ENCODE assay signal across 19 cellular contexts in genomic region chr22:35821654-35822053, GRCh38.
DNase-seq lines count a peak whose midpoint lies in the region; ATAC-seq, FAIRE-seq and TF ChIP-seq lines count a peak whose summit lies in the region.
"Had no signal": no experiment of that assay in that cellular context is flagged by ENCODE, and none has a peak within 500 bp of the region (broad histone marks: within the 10 kb centered on the region; RNA-seq: fewer than 3 reads in every experiment).

No MANE protein-coding gene starts in this region.

- DNase-seq in Right ventricle myocardium superior (no peak), Right ventricle myocardium inferior (ENCODE audit: missing footprints) (no peak), colonic mucosa (peak; percentile 44), HepG2 (ENCODE audit: low spot score) (peak; percentile 26), gastrocnemius medialis (no peak), foreskin keratinocyte (no peak), brain microvascular endothelial cell (no peak), epidermal melanocyte (ENCODE audit: insufficient read length, low spot score) (no peak)
- DNase-seq: CD8-positive, alpha-beta memory T cell; HCEC 1CT; MG63; NCI-H1105; NCI-H1694; NCI-H2227 treated with DMSO at 0.1 percent for 48 hours; NCI-H524 had no signal

- no peak overlapping the region for H2AFZ ChIP-seq in HepG2 (ENCODE audit: low read length)

- H3K4me2 ChIP-seq in HepG2 (ENCODE audit: low read depth, low read length), result peak overlapping the region; percentile 37
- H3K4me2 ChIP-seq: BLaER1 treated with 17β-estradiol and CSF1 and Interleukin-3, amounts not matched to agents 10 nM and 100 nM had no signal

- H3K27me3 ChIP-seq in colonic mucosa, result no peaks in the 10 kb centered on the region
- H3K27me3 ChIP-seq in HepG2 (ENCODE audit: control insufficient read depth in 1 of 2, insufficient read depth in 2 of 2, low read length in 2 of 2), result no peaks in the 10 kb centered on the region
- no peaks in the 10 kb centered on the region for H3K27me3 ChIP-seq in gastrocnemius medialis
- H3K27me3 ChIP-seq in foreskin keratinocyte, result no peaks in the 10 kb centered on the region
- no peaks in the 10 kb centered on the region for H3K27me3 ChIP-seq in brain microvascular endothelial cell (replicated peaks)
- H3K27me3 ChIP-seq: BLaER1 treated with 17β-estradiol and CSF1 and Interleukin-3, amounts not matched to agents 10 nM and 100 nM; MG63 had no signal

- TF ChIP-seq POLR2A in HepG2 (IDR thresholded peaks at IDR 0.05; ENCODE audit: insufficient read depth in 1 of 2, low read depth in 2 of 2, low read length in 2 of 2) (no peak), gastrocnemius medialis (IDR thresholded peaks at IDR 0.05) (no peak)

- peaks cover 12% of the 10 kb centered on the region for H3K79me2 ChIP-seq in HepG2 (ENCODE audit: insufficient read depth, low read length)

- TF ChIP-seq EP300 in HepG2 (IDR thresholded peaks at IDR 0.05; ENCODE audit: low read depth in 2 of 2, low read length in 2 of 2), result peak in 1 of 2 experiments; percentile 35; a peak in 1 of 4 replicates
- no peak for TF ChIP-seq EP300 in HepG2 (CRISPR knock-in tag; IDR thresholded peaks at IDR 0.05; ENCODE audit: borderline replicate concordance)

- intact Hi-C loops in Right ventricle myocardium superior (cut with DNase I), result no loop called here
- intact Hi-C loops in Right ventricle myocardium inferior (cut with DNase I), result no loop called here
- intact Hi-C loops in colonic mucosa (cut with DNase I), result no loop called here
- intact Hi-C loops in HepG2 (cut with micrococcal nuclease; ENCODE audit: unreplicated experiment), result no loop called here
- intact Hi-C loops in gastrocnemius medialis (cut with DNase I; ENCODE audit: low total_unique reads), result no loop called here

- CTCF ChIA-PET in HepG2 (lab: Yijun Ruan, JAX; ENCODE audit: low intra/inter-chr PET ratio, low total read pairs), result no interaction called here

- in situ Hi-C loops in HepG2 (cut with HindIII; ENCODE audit: extremely low pct_ligation_motif_present, low pct_unique_long_range_greater_than_20kb), result no loop called here
- in situ Hi-C loops in gastrocnemius medialis (cut with MboI; ENCODE audit: low sequenced_read_pairs in 4 of 4), result no loop called here
- in situ Hi-C loops in brain microvascular endothelial cell (cut with HindIII; ENCODE audit: low pct_ligation_motif_present, low sequenced_read_pairs), result no loop called here

- WGBS in HepG2 (ENCODE audit: low lambda C conversion rate), result 50% methylated on average over 1 of the region's 1 CpG

- H3K9me3 ChIP-seq in colonic mucosa (no peaks in the 10 kb centered on the region), HepG2 (ENCODE audit: low read length) (no peaks in the 10 kb centered on the region), gastrocnemius medialis (no peaks in the 10 kb centered on the region)
- H3K9me3 ChIP-seq: BLaER1 treated with 17β-estradiol and CSF1 and Interleukin-3, amounts not matched to agents 10 nM and 100 nM; MG63 had no signal

- ATAC-seq in Right ventricle myocardium superior (ENCODE audit: poor library complexity), result peak; percentile 23
- no peak for ATAC-seq in Right ventricle myocardium inferior
- peak; percentile 59 for ATAC-seq in HepG2
- ATAC-seq in gastrocnemius medialis, result no peak
- no peak for ATAC-seq in foreskin keratinocyte
- ATAC-seq: Panc1 had no signal

- H4K20me1 ChIP-seq in HepG2 (ENCODE audit: insufficient read depth, low read length), result no peaks in the 10 kb centered on the region
- H4K20me1 ChIP-seq: BLaER1 treated with 17β-estradiol and CSF1 and Interleukin-3, amounts not matched to agents 10 nM and 100 nM had no signal

- no peak overlapping the region for H3K27ac ChIP-seq in colonic mucosa
- peak overlapping the region; percentile 10 for H3K27ac ChIP-seq in HepG2 (ENCODE audit: extremely low read length, insufficient read depth, low read length)
- peak overlapping the region; percentile 1 to 71 (median 45) for H3K27ac ChIP-seq in gastrocnemius medialis
- no peak overlapping the region for H3K27ac ChIP-seq in foreskin keratinocyte
- H3K27ac ChIP-seq in brain microvascular endothelial cell, result no peak overlapping the region
- H3K27ac ChIP-seq: BLaER1 treated with 17β-estradiol and CSF1 and Interleukin-3, amounts not matched to agents 10 nM and 100 nM; SK-N-MC had no signal

- TF ChIP-seq RAD21 in HepG2 (CRISPR knock-in tag; IDR thresholded peaks at IDR 0.05), result no peak

- no peak for FAIRE-seq in HepG2 (lab: Jason Lieb, UNC)
- FAIRE-seq: D721Med had no signal

- TF ChIP-seq CTCF in colonic mucosa (IDR thresholded peaks at IDR 0.05) (no peak), HepG2 (CRISPR knock-in tag; IDR thresholded peaks at IDR 0.05) (no peak), gastrocnemius medialis (IDR thresholded peaks at IDR 0.05 in 4 of 5, conservative IDR thresholded peaks at IDR 0.05 in 1 of 5) (no peak), foreskin keratinocyte (conservative IDR thresholded peaks at IDR 0.05) (no peak), brain microvascular endothelial cell (IDR thresholded peaks at IDR 0.05; ENCODE audit: low read depth, low read length, missing control alignments) (no peak)

- no peaks in the 10 kb centered on the region for H3K4me1 ChIP-seq in colonic mucosa
- H3K4me1 ChIP-seq in HepG2 (ENCODE audit: insufficient read depth, low read length), result peaks cover 81% of the 10 kb centered on the region
- H3K4me1 ChIP-seq in gastrocnemius medialis, result peaks cover 66 to 70% of the 10 kb centered on the region in 2 donors
- H3K4me1 ChIP-seq in foreskin keratinocyte, result peaks cover 9% of the 10 kb centered on the region
- H3K4me1 ChIP-seq: BLaER1 treated with 17β-estradiol and CSF1 and Interleukin-3, amounts not matched to agents 10 nM and 100 nM had no signal

- BruUV-seq in HepG2 (replicated peaks; lab: Mats Ljungman, UMichigan), result no TSS peak

- H3K4me3 ChIP-seq in colonic mucosa (no peak overlapping the region), HepG2 (replicated peaks in 1 of 3; ENCODE audit: insufficient read depth in 1 of 3, low read depth in 2 of 3, low read length in 3 of 3) (no peak overlapping the region), gastrocnemius medialis (no peak overlapping the region), brain microvascular endothelial cell (ENCODE audit: low read depth, low read length) (no peak overlapping the region)
- H3K4me3 ChIP-seq: BLaER1 treated with 17β-estradiol and CSF1 and Interleukin-3, amounts not matched to agents 10 nM and 100 nM; MG63; SK-N-MC had no signal

- POLR2A ChIA-PET in HepG2 (lab: Yijun Ruan, JAX), result interaction anchor here (1.0 to 1.2 kb wide), 2 partner anchors 13 to 14 kb away, joined by 3 read pairs; no protein-coding TSS in a partner anchor

- no peaks in the 10 kb centered on the region for H3K36me3 ChIP-seq in colonic mucosa
- H3K36me3 ChIP-seq in HepG2 (replicated peaks in 1 of 2; ENCODE audit: control insufficient read depth in 1 of 2, insufficient read depth in 2 of 2, low read length in 2 of 2), result no peaks in the 10 kb centered on the region
- H3K36me3 ChIP-seq in gastrocnemius medialis, result no peaks in the 10 kb centered on the region
- peaks cover 2% of the 10 kb centered on the region for H3K36me3 ChIP-seq in brain microvascular endothelial cell (replicated peaks)
- H3K36me3 ChIP-seq: BLaER1 treated with 17β-estradiol and CSF1 and Interleukin-3, amounts not matched to agents 10 nM and 100 nM had no signal

- no peak overlapping the region for H3K9ac ChIP-seq in colonic mucosa (ENCODE audit: low read depth in 2 of 2, low read length in 2 of 2)
- H3K9ac ChIP-seq in HepG2 (ENCODE audit: insufficient read depth, low read depth, low read length), result no peak overlapping the region
- H3K9ac ChIP-seq: BLaER1 treated with 17β-estradiol and CSF1 and Interleukin-3, amounts not matched to agents 10 nM and 100 nM had no signal

TF ChIP-seq in HepG2, 621 proteins besides CTCF, POLR2A, EP300 and RAD21 (continues in another document):
- TF ChIP-seq, protein P1, sequence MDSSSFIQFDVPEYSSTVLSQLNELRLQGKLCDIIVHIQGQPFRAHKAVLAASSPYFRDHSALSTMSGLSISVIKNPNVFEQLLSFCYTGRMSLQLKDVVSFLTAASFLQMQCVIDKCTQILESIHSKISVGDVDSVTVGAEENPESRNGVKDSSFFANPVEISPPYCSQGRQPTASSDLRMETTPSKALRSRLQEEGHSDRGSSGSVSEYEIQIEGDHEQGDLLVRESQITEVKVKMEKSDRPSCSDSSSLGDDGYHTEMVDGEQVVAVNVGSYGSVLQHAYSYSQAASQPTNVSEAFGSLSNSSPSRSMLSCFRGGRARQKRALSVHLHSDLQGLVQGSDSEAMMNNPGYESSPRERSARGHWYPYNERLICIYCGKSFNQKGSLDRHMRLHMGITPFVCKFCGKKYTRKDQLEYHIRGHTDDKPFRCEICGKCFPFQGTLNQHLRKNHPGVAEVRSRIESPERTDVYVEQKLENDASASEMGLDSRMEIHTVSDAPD (CRISPR knock-in tag; IDR thresholded peaks at IDR 0.05), result 0 out of 2 replicates have a peak, but pooled peaks have one; percentile 25
- TF ChIP-seq HHEX (CRISPR knock-in tag; IDR thresholded peaks at IDR 0.05) (peak; percentile 68; the same call in 1 of the 2 replicates), ZFP36L2 (CRISPR knock-in tag; IDR thresholded peaks at IDR 0.05) (no peak), ZNF281 (CRISPR knock-in tag; IDR thresholded peaks at IDR 0.05; ENCODE audit: borderline replicate concordance) (peak; percentile 37; the same call in 1 of the 2 replicates), NR2C2 (CRISPR knock-in tag; IDR thresholded peaks at IDR 0.05; ENCODE audit: borderline replicate concordance) (0 out of 2 replicates have a peak, but pooled peaks have one; percentile 16), NCOA2 (CRISPR knock-in tag; IDR thresholded peaks at IDR 0.05) (peak; percentile 60; the same call in 1 of the 2 replicates), GATAD2A (CRISPR knock-in tag; IDR thresholded peaks at IDR 0.05) (peak; percentile 59; the same call in 1 of the 2 replicates)

Comparison
In these comparisons a context has a peak if more than half of its experiments do, and no peak if none do; other contexts are left out.
1. ATAC-seq: peak in Right ventricle myocardium superior (single experiment) and HepG2 (single experiment); none in Right ventricle myocardium inferior (single experiment), gastrocnemius medialis (0 of 2) and foreskin keratinocyte (single experiment).
2. DNase-seq: peak in colonic mucosa (single experiment) and HepG2 (single experiment); none in Right ventricle myocardium superior (single experiment), Right ventricle myocardium inferior (single experiment), gastrocnemius medialis (0 of 2), foreskin keratinocyte (0 of 2), brain microvascular endothelial cell (single experiment) and epidermal melanocyte (single experiment).
3. H3K27ac ChIP-seq: peak in HepG2 (single experiment) and gastrocnemius medialis (4 of 4); none in colonic mucosa (single experiment), foreskin keratinocyte (single experiment) and brain microvascular endothelial cell (single experiment).